In genomic region chr16:4011225-4011939, GRCh38 we compare ENCODE assay signal across 14 cellular contexts.
DNase-seq lines count a peak whose midpoint lies in the region; ATAC-seq and TF ChIP-seq lines count a peak whose summit lies in the region.
"Had no signal": no experiment of that assay in that cellular context is flagged by ENCODE, and none has a peak within 500 bp of the region (broad histone marks: within the 10 kb centered on the region; RNA-seq: fewer than 3 reads in every experiment).

No MANE protein-coding gene starts in this region.

- H3K9me3 ChIP-seq in NT2/D1 (ENCODE audit: insufficient read depth, low read length) (no peaks in the 10 kb centered on the region), ascending aorta (no peaks in the 10 kb centered on the region)

- H3K4me1 ChIP-seq in NT2/D1 (ENCODE audit: insufficient read depth, insufficient read length) = peaks cover 10% of the 10 kb centered on the region
- H3K4me1 ChIP-seq in ascending aorta = peaks cover 4 to 14% of the 10 kb centered on the region in 2 donors

- H3K27ac Mint-ChIP-seq in Calu3 (ENCODE audit: unreplicated experiment) (peak overlapping the region; percentile 61), nephron (peak overlapping the region; percentile 65 to 86 (median 77))
- H3K27ac Mint-ChIP-seq: activated naive CD4-positive, alpha-beta T cell treated with anti-CD3 and anti-CD28 coated beads, Interleukin-2, amount 50 U/mL, for 24 hours; stimulated activated naive CD8-positive, alpha-beta T cell treated with anti-CD3 and anti-CD28 coated beads, Interleukin-15, amount 100 ng/mL, for 72 hours had no signal

- intact Hi-C loops in Calu3 (cut with micrococcal nuclease; ENCODE audit: unreplicated experiment) = no loop called here
- intact Hi-C loops in ascending aorta (cut with DNase I) = loop anchor here (5.0 kb wide), 1 partner anchor 59 kb away; no protein-coding TSS in a partner anchor

- H3K36me3 Mint-ChIP-seq in Calu3 (ENCODE audit: insufficient read depth, unreplicated experiment) = peaks cover 12% of the 10 kb centered on the region
- no peaks in the 10 kb centered on the region for H3K36me3 Mint-ChIP-seq in nephron (ENCODE audit: low read depth)
- H3K36me3 Mint-ChIP-seq: activated naive CD4-positive, alpha-beta T cell treated with anti-CD3 and anti-CD28 coated beads, Interleukin-2, amount 50 U/mL, for 24 hours; immature natural killer cell had no signal

- no peaks in the 10 kb centered on the region for H3K27me3 Mint-ChIP-seq in Calu3 (ENCODE audit: unreplicated experiment)
- no peaks in the 10 kb centered on the region for H3K27me3 Mint-ChIP-seq in nephron (ENCODE audit: low read depth)
- H3K27me3 Mint-ChIP-seq: activated naive CD4-positive, alpha-beta T cell treated with anti-CD3 and anti-CD28 coated beads, Interleukin-2, amount 50 U/mL, for 24 hours; stimulated activated naive CD8-positive, alpha-beta T cell treated with anti-CD3 and anti-CD28 coated beads, Interleukin-15, amount 100 ng/mL, for 72 hours had no signal

- H3K36me3 ChIP-seq in NT2/D1 (ENCODE audit: insufficient read depth, insufficient read length, low read length) = no peaks in the 10 kb centered on the region
- H3K36me3 ChIP-seq in ascending aorta = no peaks in the 10 kb centered on the region

- peak overlapping the region in 1 of 2 donors; percentile 38 for H3K27ac ChIP-seq in ascending aorta

- DNase-seq in Calu3 = no peak
- DNase-seq in NT2/D1 (ENCODE audit: low read depth, low spot score) = no peak
- DNase-seq in stimulated activated CD4-positive, alpha-beta T cell treated with anti-CD3 and anti-CD28 coated beads, Interleukin-4, amount 100 ng/mL, for 1 hour = no peak
- no peak for DNase-seq in mesenteric fat pad (ENCODE audit: low spot score)
- DNase-seq in ascending aorta (ENCODE audit: low spot score in 2 of 2) = no peak
- DNase-seq: activated CD4-positive, alpha-beta T cell treated with anti-CD3 and anti-CD28 coated beads, Interleukin-2, amount 50 U/mL, for 1 hour; GOT3; immature natural killer cell; occipital lobe; stimulated activated naive CD8-positive, alpha-beta T cell treated with anti-CD3 and anti-CD28 coated beads, Interleukin-15, amount 100 ng/mL, for 72 hours had no signal

- peaks cover 62% of the 10 kb centered on the region for H3K4me1 Mint-ChIP-seq in Calu3 (ENCODE audit: low read depth, unreplicated experiment)
- peaks cover 50% of the 10 kb centered on the region for H3K4me1 Mint-ChIP-seq in nephron
- H3K4me1 Mint-ChIP-seq: stimulated activated naive CD8-positive, alpha-beta T cell treated with anti-CD3 and anti-CD28 coated beads, Interleukin-15, amount 100 ng/mL, for 72 hours had no signal

- no peak overlapping the region for H3K4me3 ChIP-seq in NT2/D1 (ENCODE audit: insufficient read length, low read depth)
- no peak overlapping the region for H3K4me3 ChIP-seq in ascending aorta

- H3K9me3 Mint-ChIP-seq in Calu3 (ENCODE audit: low read depth, unreplicated experiment) = no peaks in the 10 kb centered on the region
- no peaks in the 10 kb centered on the region for H3K9me3 Mint-ChIP-seq in nephron
- H3K9me3 Mint-ChIP-seq: activated naive CD4-positive, alpha-beta T cell treated with anti-CD3 and anti-CD28 coated beads, Interleukin-2, amount 50 U/mL, for 24 hours; immature natural killer cell; stimulated activated naive CD8-positive, alpha-beta T cell treated with anti-CD3 and anti-CD28 coated beads, Interleukin-15, amount 100 ng/mL, for 72 hours had no signal

- TF ChIP-seq CTCF in Calu3 (IDR thresholded peaks at IDR 0.05; ENCODE audit: unreplicated experiment) (no peak), nephron (IDR thresholded peaks at IDR 0.05; ENCODE audit: unreplicated experiment in 3 of 3) (no peak), ascending aorta (IDR thresholded peaks at IDR 0.05) (no peak)

- CTCF ChIA-PET in Calu3 (lab: Charles Lee) = interaction anchor here (0.6 to 1.2 kb wide), 4 partner anchors 52 to 243 kb away, joined by 3 to 5 read pairs (median 3); no protein-coding TSS in a partner anchor

- H3K4me3 Mint-ChIP-seq in Calu3 (ENCODE audit: low read depth, unreplicated experiment) (peak overlapping the region; percentile 43), nephron (peak overlapping the region in 1 of 3 experiments; percentile 12)
- H3K4me3 Mint-ChIP-seq: activated naive CD4-positive, alpha-beta T cell treated with anti-CD3 and anti-CD28 coated beads, Interleukin-2, amount 50 U/mL, for 24 hours; immature natural killer cell; stimulated activated naive CD8-positive, alpha-beta T cell treated with anti-CD3 and anti-CD28 coated beads, Interleukin-15, amount 100 ng/mL, for 72 hours had no signal

- no TSS peak for BruUV-seq in Calu3 (replicated peaks; lab: Mats Ljungman, UMichigan)

- H3K9ac ChIP-seq in NT2/D1 (ENCODE audit: insufficient read length, low read depth) = peak overlapping the region; percentile 47

- ATAC-seq in esophagus mucosa (peak; percentile 24), GM19328 (IDR thresholded peaks at IDR 0.05; ENCODE audit: unreplicated experiment) (no peak)
- ATAC-seq: stimulated activated naive CD8-positive, alpha-beta T cell treated with anti-CD3 and anti-CD28 coated beads, Interleukin-15, amount 100 ng/mL, for 72 hours had no signal

- H3K27me3 ChIP-seq in NT2/D1 (ENCODE audit: insufficient read depth, insufficient read length) (no peaks in the 10 kb centered on the region), ascending aorta (no peaks in the 10 kb centered on the region)
